Comparison of ENCODE assay signal across 14 cellular contexts in the genomic region with DNA sequence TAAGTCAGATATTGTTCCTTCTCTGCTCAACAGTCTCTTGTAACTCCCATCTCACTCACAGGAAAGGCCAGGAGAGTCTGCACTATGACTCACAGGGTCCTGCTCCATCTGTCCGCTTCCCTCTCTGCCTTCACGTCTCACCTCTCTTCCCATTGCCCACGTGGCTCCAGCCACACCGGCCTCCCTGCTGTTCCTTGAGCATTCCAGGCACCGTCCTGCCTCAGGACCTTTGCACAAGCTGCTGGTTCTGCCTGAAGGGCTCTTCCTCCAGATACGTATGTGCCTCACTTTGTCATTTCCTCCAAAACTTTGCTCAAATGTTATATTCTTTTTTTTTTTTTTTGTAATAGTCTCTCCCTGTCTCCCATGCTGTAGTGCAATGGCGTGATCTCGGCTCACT. TPM values are rescaled to one million over a fixed set of nuclear protein-coding genes. Genes with fewer than 3 reads are reported as not detected.
DNase-seq lines count a peak whose midpoint lies in the region; ATAC-seq, FAIRE-seq and TF ChIP-seq lines count a peak whose summit lies in the region.
"Not testable (repeated sequence)": the region's sequence is repeated elsewhere in the genome, so short reads cannot be mapped to it uniquely, and the experiment has no call there.
"Had no signal": no experiment of that assay in that cellular context is flagged by ENCODE, and none has a peak within 500 bp of the region (broad histone marks: within the 10 kb centered on the region; RNA-seq: fewer than 3 reads in every experiment).

No MANE protein-coding gene starts in this region.

- not testable (repeated sequence) for H3K79me1 ChIP-seq in trophoblast cell (ENCODE audit: low read length)

- DNase-seq in A172 (ENCODE audit: low spot score) (peak; percentile 36), ELR (ENCODE audit: low read depth) (peak; percentile 44), HK-2 (ENCODE audit: unreplicated experiment) (peak; percentile 22), trophoblast cell (peak; percentile 77 to 87)
- DNase-seq in K562 (ENCODE audit: extremely low read depth in 1 of 4, low spot score in 3 of 4); endothelial cell of umbilical vein (ENCODE audit: low read depth, low spot score): not testable (repeated sequence)

- not testable (repeated sequence) for H2AFZ ChIP-seq in K562 (ENCODE audit: low read depth, low read length); endothelial cell of umbilical vein (ENCODE audit: low read depth, low read length); trophoblast cell (ENCODE audit: insufficient read depth, low read length, poor library complexity)

- H3K79me2 ChIP-seq in K562 (ENCODE audit: control insufficient read depth, insufficient read depth, low read length); endothelial cell of umbilical vein (ENCODE audit: control insufficient read depth, insufficient read depth, low read length); trophoblast cell (ENCODE audit: control insufficient read depth, insufficient read depth, low read length, poor library complexity): not testable (repeated sequence)

- not testable (repeated sequence) for H2AK5ac ChIP-seq in trophoblast cell (ENCODE audit: low read length)

- POLR2A ChIA-PET in K562 (lab: Yijun Ruan, JAX) = interaction anchor here (0.5 kb wide), 1 partner anchor 47 kb away, joined by 3 read pairs; no protein-coding TSS in a partner anchor
- POLR2A ChIA-PET in endothelial cell of umbilical vein (lab: Charles Lee) = not testable (repeated sequence)

- H3K18ac ChIP-seq in trophoblast cell (ENCODE audit: low read length) = not testable (repeated sequence)

- CTCF ChIA-PET in K562 (lab: Yijun Ruan, JAX; ENCODE audit: low intra/inter-chr PET ratio); endothelial cell of umbilical vein (lab: Charles Lee): not testable (repeated sequence)

- not testable (repeated sequence) for H3K9me3 ChIP-seq in K562 (replicated peaks; ENCODE audit: control insufficient read depth, insufficient read depth, low read depth, low read length); endothelial cell of umbilical vein (replicated peaks; ENCODE audit: control insufficient read depth, insufficient read depth, low read length); trophoblast cell (ENCODE audit: insufficient read depth, low read depth, low read length)

- H4K8ac ChIP-seq in trophoblast cell (ENCODE audit: low read depth, low read length) = not testable (repeated sequence)

- H3K27ac ChIP-seq in K562 (ENCODE audit: extremely low read depth, low read depth, low read length); endothelial cell of umbilical vein (ENCODE audit: insufficient read depth, low read depth, low read length); trophoblast cell (ENCODE audit: low read depth, low read length): not testable (repeated sequence)

- not testable (repeated sequence) for H3K9me1 ChIP-seq in K562 (ENCODE audit: control insufficient read depth, insufficient read depth, low read length); endothelial cell of umbilical vein (replicated peaks; ENCODE audit: control insufficient read depth, extremely low read depth, insufficient read depth, low read length)

- not testable (repeated sequence) for H3K4me1 ChIP-seq in K562 (replicated peaks in 1 of 2; ENCODE audit: control insufficient read depth in 2 of 2, insufficient read depth in 2 of 2, low read length in 2 of 2); endothelial cell of umbilical vein (ENCODE audit: control insufficient read depth, extremely low read depth, insufficient read depth, low read length); trophoblast cell (ENCODE audit: control insufficient read depth in 1 of 2, insufficient read depth in 2 of 2, low read length in 2 of 2)

- not testable (repeated sequence) for H2BK5ac ChIP-seq in trophoblast cell (ENCODE audit: low read depth, low read length, poor library complexity)

- H3K4me3 ChIP-seq in K562; endothelial cell of umbilical vein (replicated peaks in 1 of 3; ENCODE audit: insufficient read depth in 1 of 3, low read depth in 1 of 3, low read length in 3 of 3); trophoblast cell (ENCODE audit: low read depth, low read length): not testable (repeated sequence)

- not testable (repeated sequence) for BruUV-seq in K562 (replicated peaks; lab: Mats Ljungman, UMichigan); endothelial cell of umbilical vein (replicated peaks; lab: Mats Ljungman, UMichigan)

- FAIRE-seq in K562 (lab: Jason Lieb, UNC) = peak; percentile 73
- peak; percentile 69 for FAIRE-seq in endothelial cell of umbilical vein (lab: Jason Lieb, UNC)

- not testable (repeated sequence) for H3K36me3 ChIP-seq in K562 (ENCODE audit: control insufficient read depth, insufficient read depth, low read length); endothelial cell of umbilical vein (ENCODE audit: control insufficient read depth in 2 of 2, extremely low read depth in 1 of 2, insufficient read depth in 2 of 2, low read length in 2 of 2); trophoblast cell (ENCODE audit: control insufficient read depth in 1 of 2, insufficient read depth in 2 of 2, low read length in 2 of 2)

- not testable (repeated sequence) for TF ChIP-seq EP300 in K562 (IDR thresholded peaks at IDR 0.05; ENCODE audit: low read length)

- H3K4ac ChIP-seq in trophoblast cell (ENCODE audit: low read depth, low read length) = not testable (repeated sequence)

- not testable (repeated sequence) for TF ChIP-seq RAD21 in K562 (CRISPR knock-in tag; conservative IDR thresholded peaks at IDR 0.05 in 1 of 2, IDR thresholded peaks at IDR 0.05 in 1 of 2)

- H3K23ac ChIP-seq in trophoblast cell (ENCODE audit: low read length) = not testable (repeated sequence)

- WGBS in K562 (ENCODE audit: insufficient coverage, low coverage, missing lambda C conversion rate) = 49% methylated on average over 6 of the region's 8 CpGs
- no CpG with 5 or more reads among the region's 8 CpGs for WGBS in trophoblast cell (ENCODE audit: extremely low coverage, insufficient coverage, insufficient read length)

- not testable (repeated sequence) for TF ChIP-seq CTCF in K562 (IDR thresholded peaks at IDR 0.05 in 2 of 3, conservative IDR thresholded peaks at IDR 0.05 in 1 of 3; ENCODE audit: insufficient read depth in 2 of 3, low read depth in 1 of 3, low read length in 3 of 3); endothelial cell of umbilical vein (IDR thresholded peaks at IDR 0.05; ENCODE audit: extremely low read depth in 1 of 2, insufficient read depth in 1 of 2, low read depth in 1 of 2, low read length in 2 of 2)

- not testable (repeated sequence) for H2BK12ac ChIP-seq in trophoblast cell (ENCODE audit: low read length)

- ATAC-seq in SK-N-SH treated with all-trans-retinoic acid at 6 μM for 48 hours = peak; percentile 28; the same call in 2 of the 3 replicates
- not testable (repeated sequence) for ATAC-seq in K562

- H3K27me3 ChIP-seq in K562 (ENCODE audit: control insufficient read depth in 2 of 2, insufficient read depth in 2 of 2, low read length in 2 of 2); endothelial cell of umbilical vein (ENCODE audit: control insufficient read depth in 2 of 2, insufficient read depth in 2 of 2, low read length in 2 of 2); trophoblast cell (ENCODE audit: insufficient read depth, low read length): not testable (repeated sequence)

- dilution Hi-C loops in endothelial cell of umbilical vein (cut with MboI; ENCODE audit: extremely low pct_ligation_motif_present, low sequenced_read_pairs) = not testable (repeated sequence)

- H4K12ac ChIP-seq in trophoblast cell (ENCODE audit: low read depth, low read length) = not testable (repeated sequence)

- not testable (repeated sequence) for H3K14ac ChIP-seq in trophoblast cell (ENCODE audit: low read length)

- not testable (repeated sequence) for H3K4me2 ChIP-seq in K562 (ENCODE audit: insufficient read depth, low read length); endothelial cell of umbilical vein (ENCODE audit: insufficient read depth, low read length); trophoblast cell (ENCODE audit: low read length)

- in situ Hi-C loops in K562 (cut with MboI) = not testable (repeated sequence)

- H4K20me1 ChIP-seq in K562 (replicated peaks; ENCODE audit: control insufficient read depth, insufficient read depth, low read length); endothelial cell of umbilical vein (replicated peaks; ENCODE audit: control insufficient read depth, extremely low read depth, insufficient read depth, low read length): not testable (repeated sequence)

- not testable (repeated sequence) for H4K91ac ChIP-seq in trophoblast cell (ENCODE audit: low read depth, low read length)

- intact Hi-C loops in K562 (cut with micrococcal nuclease); endothelial cell of umbilical vein (cut with micrococcal nuclease): not testable (repeated sequence)

- TF ChIP-seq POLR2A in K562 (conservative IDR thresholded peaks at IDR 0.05); endothelial cell of umbilical vein (IDR thresholded peaks at IDR 0.05; ENCODE audit: low read depth, low read length): not testable (repeated sequence)

- not testable (repeated sequence) for H3K9ac ChIP-seq in K562 (ENCODE audit: insufficient read depth in 1 of 2, low read depth in 2 of 2, low read length in 2 of 2); endothelial cell of umbilical vein (replicated peaks; ENCODE audit: extremely low read depth, insufficient read depth, low read length); trophoblast cell (ENCODE audit: low read length)

- not testable (repeated sequence) for H2BK120ac ChIP-seq in trophoblast cell (ENCODE audit: insufficient read depth, low read length, poor library complexity)

RNA-seq across cellular contexts. Expression of gene GPR32, which starts 14.0 kb away (rescaled TPM):
- total RNA-seq in A172 (2014; rRNA removed; shearing (Covaris generic)) = not detected in 2 replicates
- total RNA-seq in K562 (2011; cell fraction: chromatin; rRNA removed; ENCODE audit: low replicate concordance) = not detected in 2 replicates
- not detected in 2 replicates for total RNA-seq in K562 (2011; cell fraction: nucleolus; rRNA removed)
- not detected in 2 replicates for total RNA-seq in K562 (2011; cell fraction: nucleoplasm; rRNA removed)
- total RNA-seq in K562 (2014; rRNA removed) (not detected in 2 replicates), K562 (2014; rRNA removed; fragmentation: Illumina TruSeq; extraction: Trizol) (not detected in 2 replicates), K562 (2015; rRNA removed; fragmentation: Illumina TruSeq; extraction: Trizol) (not detected in 2 replicates), K562 (2021) (0.18 TPM in 1 of 2 replicates, not detected in the other), endothelial cell of umbilical vein (not detected in 2 replicates)
- polyA plus RNA-seq in K562 (2011; rRNA removed) (not detected in 2 replicates), K562 (2014; fragmentation: Illumina TruSeq; extraction: Trizol) (not detected in 2 replicates), K562 (2014; fragmentation: Nextera tagmentation; extraction: Ambion mirVana) (not detected), K562 (2014; rRNA removed) (not detected in 2 replicates), endothelial cell of umbilical vein (not detected in 2 replicates)
- not detected in 2 replicates for polyA plus RNA-seq in K562 (2011; cell fraction: cytosol; rRNA removed)
- not detected in 2 replicates for polyA plus RNA-seq in K562 (2011; cell fraction: nucleus; rRNA removed)
- polyA plus RNA-seq in K562 (2012) = 0.07 and 0.12 TPM in 2 replicates
- polyA minus RNA-seq in K562 (2011; rRNA and poly(A)+ RNA removed) = not detected in 2 replicates
- polyA minus RNA-seq in K562 (2011; cell fraction: cytosol; rRNA and poly(A)+ RNA removed) = not detected in 2 replicates
- polyA minus RNA-seq in K562 (2011; cell fraction: nucleus; rRNA and poly(A)+ RNA removed) = not detected in 2 replicates
- polyA plus RNA-seq in endothelial cell of umbilical vein (2011; cell fraction: cytosol; rRNA removed) = not detected in 2 replicates
- polyA plus RNA-seq in endothelial cell of umbilical vein (2011; cell fraction: nucleus; rRNA removed) = not detected in 2 replicates
- polyA plus RNA-seq in endothelial cell of umbilical vein (2012) = not detected in 2 replicates
- not detected in 2 replicates for polyA minus RNA-seq in endothelial cell of umbilical vein
- polyA minus RNA-seq in endothelial cell of umbilical vein (2011; cell fraction: cytosol; rRNA and poly(A)+ RNA removed) = not detected
- polyA minus RNA-seq in endothelial cell of umbilical vein (2011; cell fraction: nucleus; rRNA and poly(A)+ RNA removed) = not detected in 2 replicates
- polyA plus RNA-seq in trophoblast cell (2013) = 32.8 and 36.8 TPM in 2 replicates
- total RNA-seq: A673; Calu3; CD4-positive, alpha-beta memory T cell; Daoy; GM23338; H7 had no signal
- polyA plus RNA-seq: BJ; CD4-positive, alpha-beta memory T cell; GM23338 had no signal

RNA-seq across cellular contexts. Expression of gene CLEC11A, which starts 33.1 kb away (rescaled TPM):
- 4.8 and 7.9 TPM in 2 replicates for total RNA-seq in A172 (2014; rRNA removed; shearing (Covaris generic))
- total RNA-seq in K562 (2011; cell fraction: chromatin; rRNA removed; ENCODE audit: low replicate concordance) = 0.69 and 6.7 TPM in 2 replicates
- 14.3 and 15.2 TPM in 2 replicates for total RNA-seq in K562 (2011; cell fraction: nucleolus; rRNA removed)
- total RNA-seq in K562 (2011; cell fraction: nucleoplasm; rRNA removed) = 7.3 and 8.3 TPM in 2 replicates
- 32.7 and 34.8 TPM in 2 replicates for total RNA-seq in K562 (2014; rRNA removed)
- 2.5 and 2.7 TPM in 2 replicates for total RNA-seq in K562 (2014; rRNA removed; fragmentation: Illumina TruSeq; extraction: Trizol)
- 16.1 and 16.7 TPM in 2 replicates for total RNA-seq in K562 (2015; rRNA removed; fragmentation: Illumina TruSeq; extraction: Trizol)
- total RNA-seq in K562 (2021) = 31.3 and 31.4 TPM in 2 replicates
- 3.0 and 17.4 TPM in 2 replicates for polyA plus RNA-seq in K562 (2011; rRNA removed)
- polyA plus RNA-seq in K562 (2011; cell fraction: cytosol; rRNA removed) = 26.3 and 38.6 TPM in 2 replicates
- polyA plus RNA-seq in K562 (2011; cell fraction: nucleus; rRNA removed) = 42.7 and 43.1 TPM in 2 replicates
- polyA plus RNA-seq in K562 (2012) = 32.9 and 74.8 TPM in 2 replicates
- polyA plus RNA-seq in K562 (2014; fragmentation: Illumina TruSeq; extraction: Trizol) = 3.4 and 8.3 TPM in 2 replicates
- polyA plus RNA-seq in K562 (2014; fragmentation: Nextera tagmentation; extraction: Ambion mirVana) = under 1 TPM; 0.39 to 0.46 TPM
- 31.8 and 43.9 TPM in 2 replicates for polyA plus RNA-seq in K562 (2014; rRNA removed)
- 0.49 and 1.0 TPM in 2 replicates for polyA minus RNA-seq in K562 (2011; rRNA and poly(A)+ RNA removed)
- 1.6 and 12.8 TPM in 2 replicates for polyA minus RNA-seq in K562 (2011; cell fraction: cytosol; rRNA and poly(A)+ RNA removed)
- 5.9 and 7.9 TPM in 2 replicates for polyA minus RNA-seq in K562 (2011; cell fraction: nucleus; rRNA and poly(A)+ RNA removed)
- total RNA-seq in endothelial cell of umbilical vein = 10.4 and 13.3 TPM in 2 replicates
- 30.1 and 37.2 TPM in 2 replicates for polyA plus RNA-seq in endothelial cell of umbilical vein
- 11.2 and 17.3 TPM in 2 replicates for polyA plus RNA-seq in endothelial cell of umbilical vein (2011; cell fraction: cytosol; rRNA removed)
- polyA plus RNA-seq in endothelial cell of umbilical vein (2011; cell fraction: nucleus; rRNA removed) = 15.5 and 18.9 TPM in 2 replicates
- polyA plus RNA-seq in endothelial cell of umbilical vein (2012) = 26.1 and 56.4 TPM in 2 replicates
- 2.1 and 2.9 TPM in 2 replicates for polyA minus RNA-seq in endothelial cell of umbilical vein
- polyA minus RNA-seq in endothelial cell of umbilical vein (2011; cell fraction: cytosol; rRNA and poly(A)+ RNA removed) = not detected
- polyA minus RNA-seq in endothelial cell of umbilical vein (2011; cell fraction: nucleus; rRNA and poly(A)+ RNA removed) = 2.5 and 3.4 TPM in 2 replicates
- 13.4 and 15.0 TPM in 2 replicates for polyA plus RNA-seq in trophoblast cell (2013)

RNA-seq across cellular contexts. Expression of gene ACP4, which starts 34.0 kb away (rescaled TPM):
- not detected in 2 replicates for total RNA-seq in A172 (2014; rRNA removed; shearing (Covaris generic))
- not detected in 2 replicates for total RNA-seq in K562 (2011; cell fraction: chromatin; rRNA removed; ENCODE audit: low replicate concordance)
- total RNA-seq in K562 (2011; cell fraction: nucleolus; rRNA removed) = not detected in 2 replicates
- total RNA-seq in K562 (2011; cell fraction: nucleoplasm; rRNA removed) = not detected in 2 replicates
- total RNA-seq in K562 (2014; rRNA removed) (not detected in 2 replicates), K562 (2014; rRNA removed; fragmentation: Illumina TruSeq; extraction: Trizol) (not detected in 2 replicates), K562 (2015; rRNA removed; fragmentation: Illumina TruSeq; extraction: Trizol) (not detected in 2 replicates), K562 (2021) (not detected in 2 replicates), endothelial cell of umbilical vein (not detected in 2 replicates)
- polyA plus RNA-seq in K562 (2011; rRNA removed) (not detected in 2 replicates), K562 (2014; fragmentation: Illumina TruSeq; extraction: Trizol) (not detected in 2 replicates), K562 (2014; fragmentation: Nextera tagmentation; extraction: Ambion mirVana) (not detected), K562 (2014; rRNA removed) (not detected in 2 replicates), endothelial cell of umbilical vein (not detected in 2 replicates)
- polyA plus RNA-seq in K562 (2011; cell fraction: cytosol; rRNA removed) = not detected in 2 replicates
- polyA plus RNA-seq in K562 (2011; cell fraction: nucleus; rRNA removed) = not detected in 2 replicates
- polyA plus RNA-seq in K562 (2012) = not detected in 2 replicates
- polyA minus RNA-seq in K562 (2011; rRNA and poly(A)+ RNA removed) = not detected in 2 replicates
- polyA minus RNA-seq in K562 (2011; cell fraction: cytosol; rRNA and poly(A)+ RNA removed) = not detected in 2 replicates
- not detected in 2 replicates for polyA minus RNA-seq in K562 (2011; cell fraction: nucleus; rRNA and poly(A)+ RNA removed)
- not detected in 2 replicates for polyA plus RNA-seq in endothelial cell of umbilical vein (2011; cell fraction: cytosol; rRNA removed)
- not detected in 2 replicates for polyA plus RNA-seq in endothelial cell of umbilical vein (2011; cell fraction: nucleus; rRNA removed)
- polyA plus RNA-seq in endothelial cell of umbilical vein (2012) = not detected in 2 replicates
- not detected in 2 replicates for polyA minus RNA-seq in endothelial cell of umbilical vein
- polyA minus RNA-seq in endothelial cell of umbilical vein (2011; cell fraction: cytosol; rRNA and poly(A)+ RNA removed) = not detected
- polyA minus RNA-seq in endothelial cell of umbilical vein (2011; cell fraction: nucleus; rRNA and poly(A)+ RNA removed) = not detected in 2 replicates
- polyA plus RNA-seq in trophoblast cell (2013) = 0.19 and 0.33 TPM in 2 replicates
- total RNA-seq: A673; Calu3; CD4-positive, alpha-beta memory T cell; Daoy; GM23338; H7 had no signal
- polyA plus RNA-seq: BJ; CD4-positive, alpha-beta memory T cell; GM23338 had no signal

RNA-seq across cellular contexts. Expression of gene SHANK1, which starts 36.6 kb away (rescaled TPM):
- 0.40 and 0.48 TPM in 2 replicates for total RNA-seq in A172 (2014; rRNA removed; shearing (Covaris generic))
- total RNA-seq in K562 (2011; cell fraction: chromatin; rRNA removed; ENCODE audit: low replicate concordance) = 1.1 and 2.3 TPM in 2 replicates
- 0.53 and 1.3 TPM in 2 replicates for total RNA-seq in K562 (2011; cell fraction: nucleolus; rRNA removed)
- total RNA-seq in K562 (2011; cell fraction: nucleoplasm; rRNA removed) = 1.8 and 2.4 TPM in 2 replicates
- total RNA-seq in K562 (2014; rRNA removed) (0.65 and 0.73 TPM in 2 replicates), K562 (2014; rRNA removed; fragmentation: Illumina TruSeq; extraction: Trizol) (0.29 and 0.55 TPM in 2 replicates), K562 (2015; rRNA removed; fragmentation: Illumina TruSeq; extraction: Trizol) (0.33 and 0.57 TPM in 2 replicates), K562 (2021) (1.3 and 1.8 TPM in 2 replicates), endothelial cell of umbilical vein (1.2 and 1.9 TPM in 2 replicates)
- polyA plus RNA-seq in K562 (2011; rRNA removed) (0.33 and 0.61 TPM in 2 replicates), K562 (2014; fragmentation: Illumina TruSeq; extraction: Trizol) (0.64 and 1.8 TPM in 2 replicates), K562 (2014; fragmentation: Nextera tagmentation; extraction: Ambion mirVana) (not detected), K562 (2014; rRNA removed) (0.52 and 1.6 TPM in 2 replicates), endothelial cell of umbilical vein (0.60 and 0.66 TPM in 2 replicates)
- 0.66 and 2.6 TPM in 2 replicates for polyA plus RNA-seq in K562 (2011; cell fraction: cytosol; rRNA removed)
- 1.0 and 1.7 TPM in 2 replicates for polyA plus RNA-seq in K562 (2011; cell fraction: nucleus; rRNA removed)
- 0.69 and 1.3 TPM in 2 replicates for polyA plus RNA-seq in K562 (2012)
- polyA minus RNA-seq in K562 (2011; rRNA and poly(A)+ RNA removed) = 0.18 and 0.42 TPM in 2 replicates
- polyA minus RNA-seq in K562 (2011; cell fraction: cytosol; rRNA and poly(A)+ RNA removed) = 0.86 and 1.2 TPM in 2 replicates
- polyA minus RNA-seq in K562 (2011; cell fraction: nucleus; rRNA and poly(A)+ RNA removed) = 0.56 and 1.3 TPM in 2 replicates
- polyA plus RNA-seq in endothelial cell of umbilical vein (2011; cell fraction: cytosol; rRNA removed) = 0.27 and 0.38 TPM in 2 replicates
- polyA plus RNA-seq in endothelial cell of umbilical vein (2011; cell fraction: nucleus; rRNA removed) = 3.5 and 4.2 TPM in 2 replicates
- 2.0 and 2.5 TPM in 2 replicates for polyA plus RNA-seq in endothelial cell of umbilical vein (2012)
- polyA minus RNA-seq in endothelial cell of umbilical vein = 0.25 and 4.7 TPM in 2 replicates
- polyA minus RNA-seq in endothelial cell of umbilical vein (2011; cell fraction: cytosol; rRNA and poly(A)+ RNA removed) = not detected
- polyA minus RNA-seq in endothelial cell of umbilical vein (2011; cell fraction: nucleus; rRNA and poly(A)+ RNA removed) = 1.4 and 1.7 TPM in 2 replicates
- polyA plus RNA-seq in trophoblast cell (2013) = 3.7 and 4.4 TPM in 2 replicates
- total RNA-seq: Calu3; CD4-positive, alpha-beta memory T cell had no signal
- polyA plus RNA-seq: CD4-positive, alpha-beta memory T cell had no signal
